ENCODE assay signal across 1 cellular context in genomic region chr7:101602484-101603241, GRCh38.
TF ChIP-seq lines count a peak whose summit lies in the region.

No MANE protein-coding gene starts in this region.

TF ChIP-seq in K562, 482 proteins besides CTCF, POLR2A, EP300 and RAD21 (continued from another document):
- TF ChIP-seq ZNF407 (IDR thresholded peaks at IDR 0.05; ENCODE audit: low read depth) (no peak), GTF3C2 (IDR thresholded peaks at IDR 0.05; ENCODE audit: borderline replicate concordance, extremely low read depth, insufficient read length) (no peak), MYC (IDR thresholded peaks at IDR 0.05; ENCODE audit: low read depth, low read length) (0 out of 2 replicates have a peak, but pooled peaks have one; percentile 34), MYC (CRISPR knock-in tag; IDR thresholded peaks at IDR 0.05; ENCODE audit: borderline replicate concordance, low read depth) (no peak), JUN (IDR thresholded peaks at IDR 0.05; ENCODE audit: borderline replicate concordance, low read depth, low read length) (0 out of 2 replicates have a peak, but pooled peaks have one; percentile 46), JUN (CRISPR knock-in tag; IDR thresholded peaks at IDR 0.05; ENCODE audit: borderline replicate concordance) (no peak), ZFP36 (IDR thresholded peaks at IDR 0.05; ENCODE audit: low read depth, low read length, partially characterized antibody) (peak; percentile 44), NRF1 (conservative IDR thresholded peaks at IDR 0.05 in 1 of 2, IDR thresholded peaks at IDR 0.05 in 1 of 2) (0 out of 4 replicates have a peak, but pooled peaks of 1 of the 2 experiments have one; percentile 16), ZBTB7A (IDR thresholded peaks at IDR 0.05; ENCODE audit: borderline replicate concordance, control insufficient read depth, low read depth, low read length) (peak; percentile 57; the same call in 1 of the 2 replicates), ZKSCAN1 (IDR thresholded peaks at IDR 0.05; ENCODE audit: low read depth, low read length) (peak; percentile 45; the same call in 1 of the 2 replicates), NFIX (CRISPR knock-in tag; IDR thresholded peaks at IDR 0.05; ENCODE audit: low read depth) (no peak), RCOR1 (IDR thresholded peaks at IDR 0.05; ENCODE audit: borderline replicate concordance in 1 of 2, low read depth in 2 of 2, low read length in 2 of 2) (peak in 1 of 2 experiments; percentile 60; a peak in 1 of 4 replicates), BRD9 (IDR thresholded peaks at IDR 0.05; ENCODE audit: low read depth, partially characterized antibody) (no peak), BCOR (IDR thresholded peaks at IDR 0.05) (peak; percentile 6; the same call in 1 of the 2 replicates), CXXC5 (CRISPR knock-in tag; IDR thresholded peaks at IDR 0.05) (0 out of 2 replicates have a peak, but pooled peaks have one; percentile 45), CREB1 (IDR thresholded peaks at IDR 0.05) (no peak), CREB1 (CRISPR knock-in tag; IDR thresholded peaks at IDR 0.05) (0 out of 2 replicates have a peak, but pooled peaks have one; percentile 37), HNRNPLL (IDR thresholded peaks at IDR 0.05; ENCODE audit: low read depth, low read length, poor library complexity, severe bottlenecking) (peak; percentile 28), PHF8 (IDR thresholded peaks at IDR 0.05; ENCODE audit: borderline replicate concordance, low read length) (peak; percentile 5; the same call in 1 of the 2 replicates), CREB3L1 (IDR thresholded peaks at IDR 0.05; ENCODE audit: borderline replicate concordance, low read depth) (no peak), SMC3 (conservative IDR thresholded peaks at IDR 0.05; ENCODE audit: insufficient read depth, low read depth, low read length) (peak; percentile 88), DEAF1 (CRISPR knock-in tag; IDR thresholded peaks at IDR 0.05) (peak; percentile 71), ZNF274 (IDR thresholded peaks at IDR 0.05; ENCODE audit: borderline replicate concordance, low read depth, low read length) (no peak), BHLHE40 (IDR thresholded peaks at IDR 0.05; ENCODE audit: low read length) (peak; percentile 31; the same call in 1 of the 2 replicates), CC2D1A (IDR thresholded peaks at IDR 0.05) (peak; percentile 49; the same call in 1 of the 2 replicates), CREM (IDR thresholded peaks at IDR 0.05; ENCODE audit: low read depth) (peak; percentile 48; the same call in 1 of the 2 replicates), ATF7 (IDR thresholded peaks at IDR 0.05) (peak; percentile 27; the same call in 1 of the 2 replicates), KLF16 (IDR thresholded peaks at IDR 0.05) (peak; percentile 39; the same call in 1 of the 2 replicates), JUND (IDR thresholded peaks at IDR 0.05; ENCODE audit: borderline replicate concordance, low read depth, low read length) (peak; percentile 50; the same call in 1 of the 2 replicates), JUND (tag; IDR thresholded peaks at IDR 0.05; ENCODE audit: borderline replicate concordance, low read depth, low read length) (no peak), TBL1XR1 (IDR thresholded peaks at IDR 0.05; ENCODE audit: low read length in 2 of 2) (0 out of 4 replicates have a peak, but pooled peaks of 1 of the 2 experiments have one; percentile 17), ETV1 (tag; conservative IDR thresholded peaks at IDR 0.05; ENCODE audit: low read depth) (no peak), SP1 (CRISPR knock-in tag; IDR thresholded peaks at IDR 0.05) (peak; percentile 28; the same call in 1 of the 2 replicates), RB1 (IDR thresholded peaks at IDR 0.05; ENCODE audit: low read depth) (peak; percentile 51; the same call in 1 of the 2 replicates), HMGN3 (IDR thresholded peaks at IDR 0.05; ENCODE audit: borderline replicate concordance, extremely low read depth, insufficient read length, low read depth, low read length) (peak; percentile 44), STAG1 (CRISPR knock-in tag; IDR thresholded peaks at IDR 0.05; ENCODE audit: borderline replicate concordance) (peak; percentile 96), NFXL1 (CRISPR knock-in tag; IDR thresholded peaks at IDR 0.05) (no peak), TFAP4 (CRISPR knock-in tag; IDR thresholded peaks at IDR 0.05; ENCODE audit: borderline replicate concordance) (peak; percentile 74), LCOR (CRISPR knock-in tag; IDR thresholded peaks at IDR 0.05) (peak; percentile 18; the same call in 1 of the 2 replicates)
